ENCODE assay signal across 10 cellular contexts in genomic region chr13:41546372-41547252, GRCh38.
A peak's percentile ranks its signal among the peaks of the same experiment; 100 is the strongest.
DNase-seq lines count a peak whose midpoint lies in the region; ATAC-seq, FAIRE-seq and TF ChIP-seq lines count a peak whose summit lies in the region.
"Had no signal": no experiment of that assay in that cellular context is flagged by ENCODE, and none has a peak within 500 bp of the region (broad histone marks: within the 10 kb centered on the region; RNA-seq: fewer than 3 reads in every experiment).

No MANE protein-coding gene starts in this region.

- FAIRE-seq in pancreas (lab: Jason Lieb, UNC): no peak

- no peaks in the 10 kb centered on the region for H3K9me3 ChIP-seq in pancreas

- peak overlapping the region in 3 of 4 donors; percentile 23 to 61 (median 38) for H3K27ac ChIP-seq in pancreas

- no peaks in the 10 kb centered on the region for H3K36me3 ChIP-seq in pancreas

- no peak for TF ChIP-seq CTCF in pancreas (IDR thresholded peaks at IDR 0.05)

- no peak overlapping the region for H3K4me3 ChIP-seq in pancreas

- DNase-seq in AG20443 (ENCODE audit: low spot score) (peak; percentile 91), LoVo (ENCODE audit: low spot score) (peak; percentile 11), dedifferentiated amniotic fluid mesenchymal stem cell (ENCODE audit: extremely low spot score) (peak; percentile 31), pancreas (no peak), NCI-H82 (lab: John Stamatoyannopoulos, UW) (no peak), mesenteric fat pad (ENCODE audit: low spot score) (no peak), DMS 273 treated with DMSO at 0.1 percent for 48 hours (lab: John Stamatoyannopoulos, UW) (no peak)
- DNase-seq: activated B cell treated with CpG ODN at 0.5 μM for 24 hours; effector CD8-positive, alpha-beta T cell had no signal

- ATAC-seq in pancreas (peak; percentile 29 to 48 (median 42)), GM18870 (IDR thresholded peaks at IDR 0.05; ENCODE audit: unreplicated experiment) (no peak)

- intact Hi-C loops in pancreas (cut with DNase I): no loop called here

- H3K27me3 ChIP-seq in pancreas: no peaks in the 10 kb centered on the region

- 68 to 75% methylated on average over 14 of the region's 14 CpGs for WGBS in pancreas, 2 donors

- H3K4me1 ChIP-seq in pancreas: no peaks in the 10 kb centered on the region

Comparison
In these comparisons a context has a peak if more than half of its experiments do, and no peak if none do; other contexts are left out.
1. DNase-seq: peak in AG20443 (single experiment), LoVo (single experiment) and dedifferentiated amniotic fluid mesenchymal stem cell (single experiment); none in pancreas (0 of 6), NCI-H82 (single experiment), mesenteric fat pad (single experiment) and DMS 273 treated with DMSO at 0.1 percent for 48 hours (single experiment).